Comparison of ENCODE assay signal across 8 cellular contexts in genomic region chr14:60753264-60754126, GRCh38. TPM values are rescaled to one million over a fixed set of nuclear protein-coding genes. Genes with fewer than 3 reads are reported as not detected.
A peak's percentile ranks its signal among the peaks of the same experiment; 100 is the strongest.
DNase-seq lines count a peak whose midpoint lies in the region; ATAC-seq and TF ChIP-seq lines count a peak whose summit lies in the region.

No MANE protein-coding gene starts in this region.

- H3K27me3 ChIP-seq in GM06990 (replicated peaks; ENCODE audit: control insufficient read depth, insufficient read depth, low read length) = no peaks in the 10 kb centered on the region
- H3K27me3 ChIP-seq in gastroesophageal sphincter = no peaks in the 10 kb centered on the region

- H3K27me3 Mint-ChIP-seq in activated T-cell treated with anti-CD3 and anti-CD28 coated beads, Interleukin-2, amount 50 U/mL, for 4 hours (ENCODE audit: low read depth) = no peaks in the 10 kb centered on the region

- H3K36me3 ChIP-seq in GM06990 (ENCODE audit: control insufficient read depth, insufficient read depth, low read length) (no peaks in the 10 kb centered on the region), gastroesophageal sphincter (no peaks in the 10 kb centered on the region)

- WGBS in gastroesophageal sphincter (ENCODE audit: low coverage in 1 of 2), 2 donors = 89 to 92% methylated on average over 5 to 7 of the region's 7 CpGs

- H3K36me3 Mint-ChIP-seq in activated T-cell treated with anti-CD3 and anti-CD28 coated beads, Interleukin-2, amount 50 U/mL, for 4 hours (ENCODE audit: insufficient read depth) = no peaks in the 10 kb centered on the region

- H3K4me3 ChIP-seq in GM06990 (replicated peaks; ENCODE audit: low read depth, low read length) (no peak overlapping the region), gastroesophageal sphincter (no peak overlapping the region)

- no peaks in the 10 kb centered on the region for H3K9me3 ChIP-seq in gastroesophageal sphincter

- H3K4me3 Mint-ChIP-seq in activated T-cell treated with anti-CD3 and anti-CD28 coated beads, Interleukin-2, amount 50 U/mL, for 4 hours = peak overlapping the region; percentile 14

- TF ChIP-seq CTCF in GM06990 (IDR thresholded peaks at IDR 0.05; ENCODE audit: insufficient read depth, low read length, poor library complexity, severe bottlenecking) (no peak), gastroesophageal sphincter (IDR thresholded peaks at IDR 0.05) (no peak)

- H3K27ac ChIP-seq in gastroesophageal sphincter = no peak overlapping the region

- TF ChIP-seq EP300 in gastroesophageal sphincter (IDR thresholded peaks at IDR 0.05) = no peak

- H3K4me1 ChIP-seq in gastroesophageal sphincter = peaks cover 0 to 7% (median 0%) of the 10 kb centered on the region in 3 donors

- DNase-seq in GM06990 (ENCODE audit: extremely low read depth, insufficient read length) = peak; percentile 68
- peak; percentile 38 for DNase-seq in LHCN-M2 (ENCODE audit: low read depth)
- peak; percentile 26 for DNase-seq in activated T-cell treated with anti-CD3 and anti-CD28 coated beads, Interleukin-2, amount 50 U/mL, for 4 hours
- peak; percentile 68 for DNase-seq in stimulated activated CD4-positive, alpha-beta T cell treated with anti-CD3 and anti-CD28 coated beads, Interleukin-1b, Interleukin-23, amount 100 ng/mL, for 48 hours
- DNase-seq in AG08395 (ENCODE audit: low spot score) = no peak
- no peak for DNase-seq in NCI-H1930 (lab: John Stamatoyannopoulos, UW)

- no peak for TF ChIP-seq POLR2A in gastroesophageal sphincter (IDR thresholded peaks at IDR 0.05)

- ATAC-seq in GM21717 (IDR thresholded peaks at IDR 0.05; ENCODE audit: unreplicated experiment) (peak; percentile 99), gastroesophageal sphincter (no peak)
- ATAC-seq in activated T-cell treated with anti-CD3 and anti-CD28 coated beads, Interleukin-2, amount 50 U/mL, for 4 hours = peak; percentile 96

- no peaks in the 10 kb centered on the region for H3K9me3 Mint-ChIP-seq in activated T-cell treated with anti-CD3 and anti-CD28 coated beads, Interleukin-2, amount 50 U/mL, for 4 hours

- peaks cover 27% of the 10 kb centered on the region for H3K4me1 Mint-ChIP-seq in activated T-cell treated with anti-CD3 and anti-CD28 coated beads, Interleukin-2, amount 50 U/mL, for 4 hours (ENCODE audit: low read depth)

RNA-seq across cellular contexts. Expression of gene MNAT1, which starts 18.9 kb away (rescaled TPM):
- total RNA-seq in LHCN-M2 (2014; rRNA removed) = 56.5 and 77.8 TPM in 2 replicates
- polyA plus RNA-seq in LHCN-M2 (2012) = 33.0 TPM
- total RNA-seq in activated T-cell treated with anti-CD3 and anti-CD28 coated beads, Interleukin-2, amount 50 U/mL, for 4 hours = 10 to 100 TPM; 43.0 to 49.4 (median 43.4) TPM
- 10 to 100 TPM; 30.4 to 46.0 (median 42.8) TPM for total RNA-seq in gastroesophageal sphincter

RNA-seq across cellular contexts. Expression of gene SIX4, which starts 29.3 kb away (rescaled TPM):
- total RNA-seq in LHCN-M2 (2014; rRNA removed) (21.7 and 29.2 TPM in 2 replicates), gastroesophageal sphincter (1 to 10 TPM; 1.6 to 2.4 (median 2.1) TPM)
- 2.9 TPM for polyA plus RNA-seq in LHCN-M2 (2012)
- under 1 TPM in 1 of 3 donors, not detected in 2; 0.11 TPM for total RNA-seq in activated T-cell treated with anti-CD3 and anti-CD28 coated beads, Interleukin-2, amount 50 U/mL, for 4 hours

Comparison
In these comparisons a context has a peak if more than half of its experiments do, and no peak if none do; other contexts are left out.
1. DNase-seq: peak in GM06990 (single experiment), LHCN-M2 (single experiment), activated T-cell treated with anti-CD3 and anti-CD28 coated beads, Interleukin-2, amount 50 U/mL, for 4 hours (single experiment) and stimulated activated CD4-positive, alpha-beta T cell treated with anti-CD3 and anti-CD28 coated beads, Interleukin-1b, Interleukin-23, amount 100 ng/mL, for 48 hours (single experiment); none in AG08395 (single experiment) and NCI-H1930 (0 of 2).